ENCODE assay signal across 1 cellular context in the genomic region with DNA sequence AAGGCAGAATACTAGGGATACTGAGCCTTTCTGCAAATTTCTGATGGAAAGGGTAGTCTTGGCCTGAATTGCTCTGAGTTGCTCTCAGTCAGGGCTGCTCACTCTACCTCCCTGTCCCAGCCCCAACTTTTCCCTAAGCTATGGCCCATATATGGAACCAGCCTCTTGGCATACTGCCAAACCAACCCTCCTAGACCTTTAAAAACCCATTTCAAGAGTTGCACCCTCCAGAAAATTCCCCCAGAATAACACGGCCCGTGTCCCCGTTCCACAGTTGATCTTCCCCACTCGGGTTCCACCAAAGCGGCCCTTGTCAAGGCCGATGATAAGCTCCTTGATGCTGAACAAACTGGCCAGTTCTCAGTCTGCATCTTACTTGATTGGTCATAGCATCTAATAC.
TF ChIP-seq lines count a peak whose summit lies in the region.

No MANE protein-coding gene starts in this region.

TF ChIP-seq in K562, 482 proteins besides CTCF, POLR2A, EP300 and RAD21:
- TF ChIP-seq ZNF551 (CRISPR knock-in tag; IDR thresholded peaks at IDR 0.05) (no peak), ETV6 (IDR thresholded peaks at IDR 0.05; ENCODE audit: borderline replicate concordance in 1 of 2, low read depth in 2 of 2, low read length in 1 of 2) (no peak), ETV6 (CRISPR knock-in tag; IDR thresholded peaks at IDR 0.05; ENCODE audit: borderline replicate concordance) (no peak), ZBTB7A (IDR thresholded peaks at IDR 0.05; ENCODE audit: borderline replicate concordance, control insufficient read depth, low read depth, low read length) (no peak), SIN3B (IDR thresholded peaks at IDR 0.05; ENCODE audit: low read depth) (no peak), ZNF668 (CRISPR knock-in tag; IDR thresholded peaks at IDR 0.05) (no peak), NFIC (IDR thresholded peaks at IDR 0.05) (peak; percentile 94), EZH2 (IDR thresholded peaks at IDR 0.05; ENCODE audit: borderline replicate concordance, low read depth, low read length) (no peak), SRSF7 (optimal IDR thresholded peaks at IDR 0.05; ENCODE audit: low read depth, low read length) (no peak), EP400 (IDR thresholded peaks at IDR 0.05) (no peak), NFIX (CRISPR knock-in tag; IDR thresholded peaks at IDR 0.05; ENCODE audit: low read depth) (peak; percentile 65), PHB2 (IDR thresholded peaks at IDR 0.05; ENCODE audit: low read depth) (no peak)
- TF ChIP-seq, protein P1, sequence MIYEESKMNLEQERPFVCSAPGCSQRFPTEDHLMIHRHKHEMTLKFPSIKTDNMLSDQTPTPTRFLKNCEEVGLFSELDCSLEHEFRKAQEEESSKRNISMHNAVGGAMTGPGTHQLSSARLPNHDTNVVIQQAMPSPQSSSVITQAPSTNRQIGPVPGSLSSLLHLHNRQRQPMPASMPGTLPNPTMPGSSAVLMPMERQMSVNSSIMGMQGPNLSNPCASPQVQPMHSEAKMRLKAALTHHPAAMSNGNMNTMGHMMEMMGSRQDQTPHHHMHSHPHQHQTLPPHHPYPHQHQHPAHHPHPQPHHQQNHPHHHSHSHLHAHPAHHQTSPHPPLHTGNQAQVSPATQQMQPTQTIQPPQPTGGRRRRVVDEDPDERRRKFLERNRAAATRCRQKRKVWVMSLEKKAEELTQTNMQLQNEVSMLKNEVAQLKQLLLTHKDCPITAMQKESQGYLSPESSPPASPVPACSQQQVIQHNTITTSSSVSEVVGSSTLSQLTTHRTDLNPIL (CRISPR knock-in tag; IDR thresholded peaks at IDR 0.05): no peak
- TF ChIP-seq, protein P2, sequence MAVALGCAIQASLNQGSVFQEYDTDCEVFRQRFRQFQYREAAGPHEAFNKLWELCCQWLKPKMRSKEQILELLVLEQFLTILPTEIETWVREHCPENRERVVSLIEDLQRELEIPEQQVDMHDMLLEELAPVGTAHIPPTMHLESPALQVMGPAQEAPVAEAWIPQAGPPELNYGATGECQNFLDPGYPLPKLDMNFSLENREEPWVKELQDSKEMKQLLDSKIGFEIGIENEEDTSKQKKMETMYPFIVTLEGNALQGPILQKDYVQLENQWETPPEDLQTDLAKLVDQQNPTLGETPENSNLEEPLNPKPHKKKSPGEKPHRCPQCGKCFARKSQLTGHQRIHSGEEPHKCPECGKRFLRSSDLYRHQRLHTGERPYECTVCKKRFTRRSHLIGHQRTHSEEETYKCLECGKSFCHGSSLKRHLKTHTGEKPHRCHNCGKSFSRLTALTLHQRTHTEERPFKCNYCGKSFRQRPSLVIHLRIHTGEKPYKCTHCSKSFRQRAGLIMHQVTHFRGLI (CRISPR knock-in tag; IDR thresholded peaks at IDR 0.05): no peak
- TF ChIP-seq, protein P3, sequence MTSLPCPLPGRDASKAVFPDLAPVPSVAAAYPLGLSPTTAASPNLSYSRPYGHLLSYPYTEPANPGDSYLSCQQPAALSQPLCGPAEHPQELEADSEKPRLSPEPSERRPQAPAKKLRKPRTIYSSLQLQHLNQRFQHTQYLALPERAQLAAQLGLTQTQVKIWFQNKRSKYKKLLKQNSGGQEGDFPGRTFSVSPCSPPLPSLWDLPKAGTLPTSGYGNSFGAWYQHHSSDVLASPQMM (CRISPR knock-in tag; IDR thresholded peaks at IDR 0.05): no peak
- TF ChIP-seq, protein P4, sequence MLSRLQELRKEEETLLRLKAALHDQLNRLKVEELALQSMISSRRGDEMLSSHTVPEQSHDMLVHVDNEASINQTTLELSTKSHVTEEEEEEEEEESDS (CRISPR knock-in tag; IDR thresholded peaks at IDR 0.05): no peak
- TF ChIP-seq, protein P5, sequence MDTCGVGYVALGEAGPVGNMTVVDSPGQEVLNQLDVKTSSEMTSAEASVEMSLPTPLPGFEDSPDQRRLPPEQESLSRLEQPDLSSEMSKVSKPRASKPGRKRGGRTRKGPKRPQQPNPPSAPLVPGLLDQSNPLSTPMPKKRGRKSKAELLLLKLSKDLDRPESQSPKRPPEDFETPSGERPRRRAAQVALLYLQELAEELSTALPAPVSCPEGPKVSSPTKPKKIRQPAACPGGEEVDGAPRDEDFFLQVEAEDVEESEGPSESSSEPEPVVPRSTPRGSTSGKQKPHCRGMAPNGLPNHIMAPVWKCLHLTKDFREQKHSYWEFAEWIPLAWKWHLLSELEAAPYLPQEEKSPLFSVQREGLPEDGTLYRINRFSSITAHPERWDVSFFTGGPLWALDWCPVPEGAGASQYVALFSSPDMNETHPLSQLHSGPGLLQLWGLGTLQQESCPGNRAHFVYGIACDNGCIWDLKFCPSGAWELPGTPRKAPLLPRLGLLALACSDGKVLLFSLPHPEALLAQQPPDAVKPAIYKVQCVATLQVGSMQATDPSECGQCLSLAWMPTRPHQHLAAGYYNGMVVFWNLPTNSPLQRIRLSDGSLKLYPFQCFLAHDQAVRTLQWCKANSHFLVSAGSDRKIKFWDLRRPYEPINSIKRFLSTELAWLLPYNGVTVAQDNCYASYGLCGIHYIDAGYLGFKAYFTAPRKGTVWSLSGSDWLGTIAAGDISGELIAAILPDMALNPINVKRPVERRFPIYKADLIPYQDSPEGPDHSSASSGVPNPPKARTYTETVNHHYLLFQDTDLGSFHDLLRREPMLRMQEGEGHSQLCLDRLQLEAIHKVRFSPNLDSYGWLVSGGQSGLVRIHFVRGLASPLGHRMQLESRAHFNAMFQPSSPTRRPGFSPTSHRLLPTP (IDR thresholded peaks at IDR 0.05; ENCODE audit: borderline replicate concordance, extremely low read depth, insufficient read length): no peak
